8 cellular contexts compared by ENCODE assay signal in the genomic region with DNA sequence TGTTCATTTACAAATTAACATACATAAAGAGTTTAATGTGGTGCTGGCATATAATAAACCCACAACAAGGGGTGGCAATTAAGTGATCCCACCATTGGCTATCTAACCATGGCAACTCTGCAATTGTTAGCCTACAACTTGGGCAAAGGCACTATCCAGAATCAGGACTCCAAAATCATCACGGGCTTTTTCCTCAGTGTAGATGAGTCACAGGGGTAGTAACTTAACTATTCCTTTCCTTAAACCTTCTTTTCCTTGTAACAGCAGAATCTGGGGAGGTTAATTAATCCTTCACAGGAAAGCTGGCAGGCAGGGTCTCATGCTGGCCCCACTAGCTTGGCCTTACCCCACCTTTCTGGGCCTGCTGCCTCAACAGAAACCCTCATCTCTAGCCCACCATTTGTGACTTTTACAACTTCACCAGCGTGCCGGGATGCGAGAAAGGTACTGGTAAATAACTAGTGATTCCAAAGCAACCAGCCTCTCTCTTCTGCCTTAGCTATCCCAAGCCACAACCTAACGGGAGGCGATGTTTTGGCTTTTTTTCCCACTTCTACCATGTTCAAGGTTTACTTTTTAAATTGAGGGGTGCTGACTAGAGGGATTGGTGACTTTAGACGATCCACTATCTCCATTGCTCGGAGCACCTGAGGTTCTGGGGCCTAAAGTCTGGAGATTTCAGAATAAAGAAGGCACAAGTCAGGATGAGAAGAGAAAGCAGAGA. TPM values are rescaled to one million over a fixed set of nuclear protein-coding genes. Genes with fewer than 3 reads are reported as not detected.
DNase-seq lines count a peak whose midpoint lies in the region; ATAC-seq lines count a peak whose summit lies in the region.

No MANE protein-coding gene starts in this region.

- peaks cover 40% of the 10 kb centered on the region for H3K4me1 Mint-ChIP-seq in activated CD4-positive, alpha-beta memory T cell treated with anti-CD3 and anti-CD28 coated beads, Interleukin-2, amount 10 ng/mL, durations not matched to agents 7 days and 5 days
- H3K4me1 Mint-ChIP-seq in stimulated activated naive CD8-positive, alpha-beta T cell treated with anti-CD3 and anti-CD28 coated beads, Interleukin-15, amount 100 ng/mL, for 72 hours, result peaks cover 42% of the 10 kb centered on the region

- peak overlapping the region; percentile 88 for H3K9ac ChIP-seq in iPS-15b (ENCODE audit: low read depth, low read length)

- POLR2A ChIA-PET in activated CD4-positive, alpha-beta memory T cell treated with anti-CD3 and anti-CD28 coated beads, Interleukin-2, amount 10 ng/mL, durations not matched to agents 7 days and 5 days (lab: Charles Lee), result interaction anchor here (0.7 to 3.3 kb wide), 16 partner anchors 10 to 330 kb away, joined by 3 to 34 read pairs (median 6); a partner anchor contains a TSS

- ATAC-seq in stimulated activated naive CD8-positive, alpha-beta T cell treated with anti-CD3 and anti-CD28 coated beads, Interleukin-15, amount 100 ng/mL, for 72 hours, result no peak
- ATAC-seq in HG03025 (IDR thresholded peaks at IDR 0.05; ENCODE audit: low FRiP score, unreplicated experiment), result no peak

- H3K27ac Mint-ChIP-seq in activated CD4-positive, alpha-beta memory T cell treated with anti-CD3 and anti-CD28 coated beads, Interleukin-2, amount 10 ng/mL, durations not matched to agents 7 days and 5 days, result peak overlapping the region; percentile 91
- H3K27ac Mint-ChIP-seq in stimulated activated naive CD8-positive, alpha-beta T cell treated with anti-CD3 and anti-CD28 coated beads, Interleukin-15, amount 100 ng/mL, for 72 hours, result peak overlapping the region; percentile 91 to 94

- H3K9me3 ChIP-seq in iPS-15b (ENCODE audit: control insufficient read depth, insufficient read depth, low read length), result no peaks in the 10 kb centered on the region

- H3K4me3 ChIP-seq in iPS-15b (ENCODE audit: low read depth, low read length), result peak overlapping the region; percentile 85

- peaks cover 28% of the 10 kb centered on the region for H3K27me3 Mint-ChIP-seq in activated CD4-positive, alpha-beta memory T cell treated with anti-CD3 and anti-CD28 coated beads, Interleukin-2, amount 10 ng/mL, durations not matched to agents 7 days and 5 days
- H3K27me3 Mint-ChIP-seq in stimulated activated naive CD8-positive, alpha-beta T cell treated with anti-CD3 and anti-CD28 coated beads, Interleukin-15, amount 100 ng/mL, for 72 hours, result peaks cover 31% of the 10 kb centered on the region

- peaks cover 10% of the 10 kb centered on the region for H3K4me1 ChIP-seq in iPS-15b (ENCODE audit: control insufficient read depth, insufficient read depth, low read length)

- CTCF ChIA-PET in activated CD4-positive, alpha-beta memory T cell treated with anti-CD3 and anti-CD28 coated beads, Interleukin-2, amount 10 ng/mL, durations not matched to agents 7 days and 5 days (lab: Charles Lee), result interaction anchor here (0.6 to 5.2 kb wide), 38 partner anchors 8 to 1551 kb away, joined by 3 to 71 read pairs (median 4); a partner anchor contains a TSS

- H3K36me3 ChIP-seq in iPS-15b (ENCODE audit: control insufficient read depth, insufficient read depth, low read length), result peaks cover 13% of the 10 kb centered on the region

- peaks cover 39% of the 10 kb centered on the region for H3K36me3 Mint-ChIP-seq in activated CD4-positive, alpha-beta memory T cell treated with anti-CD3 and anti-CD28 coated beads, Interleukin-2, amount 10 ng/mL, durations not matched to agents 7 days and 5 days (ENCODE audit: low read depth)

- DNase-seq in NCI-H82 (lab: John Stamatoyannopoulos, UW) (peak; percentile 40), NCI-H82 treated with DMSO at 0.1 percent for 48 hours (lab: John Stamatoyannopoulos, UW; ENCODE audit: unreplicated experiment) (no peak), KG1 (lab: John Stamatoyannopoulos, UW) (no peak), DMS53 (lab: John Stamatoyannopoulos, UW) (no peak)
- DNase-seq in activated CD4-positive, alpha-beta memory T cell treated with anti-CD3 and anti-CD28 coated beads, Interleukin-2, amount 10 ng/mL, durations not matched to agents 7 days and 5 days, result no peak
- no peak for DNase-seq in stimulated activated naive CD8-positive, alpha-beta T cell treated with anti-CD3 and anti-CD28 coated beads, Interleukin-15, amount 100 ng/mL, for 72 hours

- peaks cover 17% of the 10 kb centered on the region for H3K27me3 ChIP-seq in iPS-15b (ENCODE audit: control insufficient read depth, insufficient read depth, low read length)

- peak overlapping the region; percentile 85 for H3K4me3 Mint-ChIP-seq in activated CD4-positive, alpha-beta memory T cell treated with anti-CD3 and anti-CD28 coated beads, Interleukin-2, amount 10 ng/mL, durations not matched to agents 7 days and 5 days
- H3K4me3 Mint-ChIP-seq in stimulated activated naive CD8-positive, alpha-beta T cell treated with anti-CD3 and anti-CD28 coated beads, Interleukin-15, amount 100 ng/mL, for 72 hours, result peak overlapping the region; percentile 76 to 86

- no peaks in the 10 kb centered on the region for H3K9me3 Mint-ChIP-seq in activated CD4-positive, alpha-beta memory T cell treated with anti-CD3 and anti-CD28 coated beads, Interleukin-2, amount 10 ng/mL, durations not matched to agents 7 days and 5 days
- H3K9me3 Mint-ChIP-seq in stimulated activated naive CD8-positive, alpha-beta T cell treated with anti-CD3 and anti-CD28 coated beads, Interleukin-15, amount 100 ng/mL, for 72 hours, result no peaks in the 10 kb centered on the region

RNA-seq across cellular contexts. Expression of a gene that starts 0.7 kb away (rescaled TPM):
- total RNA-seq in activated CD4-positive, alpha-beta memory T cell treated with anti-CD3 and anti-CD28 coated beads, Interleukin-2, amount 10 ng/mL, durations not matched to agents 7 days and 5 days, result 100 to 1,000 TPM; 341 to 347 TPM

RNA-seq across cellular contexts. Expression of a gene that starts 49.0 kb away (rescaled TPM):
- 10 to 100 TPM; 21.4 to 24.0 TPM for total RNA-seq in activated CD4-positive, alpha-beta memory T cell treated with anti-CD3 and anti-CD28 coated beads, Interleukin-2, amount 10 ng/mL, durations not matched to agents 7 days and 5 days

RNA-seq across cellular contexts. Expression of a gene that starts 52.1 kb away (rescaled TPM):
- total RNA-seq in activated CD4-positive, alpha-beta memory T cell treated with anti-CD3 and anti-CD28 coated beads, Interleukin-2, amount 10 ng/mL, durations not matched to agents 7 days and 5 days, result 10 to 100 TPM; 80.5 to 83.0 TPM
